In genomic region chr11:86627776-86628455, GRCh38 we compare ENCODE assay signal across 20 cellular contexts. TPM values are rescaled to one million over a fixed set of nuclear protein-coding genes. Genes with fewer than 3 reads are reported as not detected.
DNase-seq lines count a peak whose midpoint lies in the region; ATAC-seq and TF ChIP-seq lines count a peak whose summit lies in the region.
"Had no signal": no experiment of that assay in that cellular context is flagged by ENCODE, and none has a peak within 500 bp of the region (broad histone marks: within the 10 kb centered on the region; RNA-seq: fewer than 3 reads in every experiment).

No MANE protein-coding gene starts in this region.

- no peak overlapping the region for H3T11ph ChIP-seq in H9 (ENCODE audit: low read length)

- peaks cover 4 to 8% of the 10 kb centered on the region in 2 experiments; a peak in 3 of 4 replicates for H3K4me1 Mint-ChIP-seq in H9
- H3K4me1 Mint-ChIP-seq: stimulated activated naive B cell treated with anti-CD40 and anti-IgM and Interleukin-4, amounts not matched to agents 10 μg/mL and 1 μg/mL and 100 μg/mL, for 72 hours had no signal

- no peak overlapping the region for H3K4me3 Mint-ChIP-seq in H9
- H3K4me3 Mint-ChIP-seq: HFFc6; natural killer cell treated with Interleukin-12 subunit alpha and Interleukin-12 subunit beta and Interleukin-15 and Interleukin-18, amount 100 ng/mL, for 72 hours; stimulated activated naive B cell treated with anti-CD40 and anti-IgM and Interleukin-4, amounts not matched to agents 10 μg/mL and 1 μg/mL and 100 μg/mL, for 72 hours had no signal

- peak overlapping the region; percentile 36 for H4K91ac ChIP-seq in H9 (ENCODE audit: insufficient read length, low read depth, low read length)

- H3K18ac ChIP-seq in H9 (ENCODE audit: insufficient read length, low read depth, low read length) = no peak overlapping the region

- H3K79me2 ChIP-seq in H9 (ENCODE audit: insufficient read depth, low read length) = no peaks in the 10 kb centered on the region
- H3K79me2 ChIP-seq: hepatocyte had no signal

- no peak for TF ChIP-seq POLR2A in esophagus squamous epithelium (IDR thresholded peaks at IDR 0.05)
- no peak for TF ChIP-seq POLR2A in suprapubic skin (IDR thresholded peaks at IDR 0.05)

- H3K36me3 ChIP-seq in esophagus squamous epithelium (no peaks in the 10 kb centered on the region), muscle layer of duodenum (ENCODE audit: control insufficient read depth in 1 of 2, insufficient read depth in 2 of 2, low read length in 2 of 2) (no peaks in the 10 kb centered on the region), suprapubic skin (no peaks in the 10 kb centered on the region)
- H3K36me3 ChIP-seq: BLaER1 treated with 17β-estradiol and CSF1 and Interleukin-3, amounts not matched to agents 10 nM and 100 nM had no signal

- H3K9me3 ChIP-seq in H9 (ENCODE audit: control insufficient read depth, low read depth, low read length) (no peaks in the 10 kb centered on the region), esophagus squamous epithelium (no peaks in the 10 kb centered on the region), muscle layer of duodenum (ENCODE audit: control insufficient read depth in 1 of 2, low read length in 2 of 2) (no peaks in the 10 kb centered on the region), suprapubic skin (no peaks in the 10 kb centered on the region)
- H3K9me3 ChIP-seq: BLaER1 treated with 17β-estradiol and CSF1 and Interleukin-3, amounts not matched to agents 10 nM and 100 nM had no signal

- no peaks in the 10 kb centered on the region for H3K27me3 ChIP-seq in H9 (ENCODE audit: insufficient read depth, low read length)
- no peaks in the 10 kb centered on the region for H3K27me3 ChIP-seq in esophagus squamous epithelium
- H3K27me3 ChIP-seq in muscle layer of duodenum (ENCODE audit: low read depth, low read length) = no peaks in the 10 kb centered on the region
- H3K27me3 ChIP-seq in suprapubic skin = no peaks in the 10 kb centered on the region
- H3K27me3 ChIP-seq: BLaER1 treated with 17β-estradiol and CSF1 and Interleukin-3, amounts not matched to agents 10 nM and 100 nM; hepatocyte had no signal

- TF ChIP-seq CTCF in H9 (conservative IDR thresholded peaks at IDR 0.05) (no peak), esophagus squamous epithelium (IDR thresholded peaks at IDR 0.05) (no peak), suprapubic skin (IDR thresholded peaks at IDR 0.05) (no peak)

- H3K4me1 ChIP-seq in H9 (ENCODE audit: insufficient read depth, low read length) = no peaks in the 10 kb centered on the region; the same call in 1 of the 2 replicates
- peaks cover 0 to 34% (median 0%) of the 10 kb centered on the region in 3 donors for H3K4me1 ChIP-seq in esophagus squamous epithelium
- H3K4me1 ChIP-seq in muscle layer of duodenum (ENCODE audit: control insufficient read depth in 1 of 2, insufficient read depth in 2 of 2, low read length in 2 of 2) = peaks cover 10 to 44% of the 10 kb centered on the region in 2 donors
- peaks cover 31% of the 10 kb centered on the region for H3K4me1 ChIP-seq in suprapubic skin

- no peak overlapping the region for H3K4me2 ChIP-seq in H9 (ENCODE audit: insufficient read depth, insufficient read length, low read length)
- H3K4me2 ChIP-seq: BLaER1 treated with 17β-estradiol and CSF1 and Interleukin-3, amounts not matched to agents 10 nM and 100 nM; hepatocyte; KMS-11 had no signal

- no peak overlapping the region for H3K23ac ChIP-seq in H9 (ENCODE audit: insufficient read length, low read depth, low read length)

- H3K4me3 ChIP-seq in esophagus squamous epithelium (no peak overlapping the region), muscle layer of duodenum (ENCODE audit: low read depth in 1 of 2, low read length in 2 of 2) (no peak overlapping the region), suprapubic skin (no peak overlapping the region)
- H3K4me3 ChIP-seq: BLaER1 treated with 17β-estradiol and CSF1 and Interleukin-3, amounts not matched to agents 10 nM and 100 nM; hepatocyte had no signal

- intact Hi-C loops in esophagus squamous epithelium (cut with DNase I) = no loop called here

- H2BK20ac ChIP-seq in H9 (ENCODE audit: low read depth, low read length, poor library complexity, severe bottlenecking) = no peak overlapping the region

- no peak overlapping the region for H3K14ac ChIP-seq in H9 (ENCODE audit: insufficient read depth, low read length)

- no peak overlapping the region for H4K5ac ChIP-seq in H9 (ENCODE audit: insufficient read length, low read depth, low read length)

- H2AFZ ChIP-seq in H9 (ENCODE audit: low read length) = no peak overlapping the region
- H2AFZ ChIP-seq: hepatocyte had no signal

- H4K8ac ChIP-seq in H9 (replicated peaks; ENCODE audit: insufficient read length, low read depth, low read length) = no peak overlapping the region

- H3K27me3 Mint-ChIP-seq in H9 (ENCODE audit: low read depth) = no peaks in the 10 kb centered on the region; the same call in 1 of the 2 replicates
- H3K27me3 Mint-ChIP-seq: stimulated activated naive B cell treated with anti-CD40 and anti-IgM and Interleukin-4, amounts not matched to agents 10 μg/mL and 1 μg/mL and 100 μg/mL, for 72 hours had no signal

- no peaks in the 10 kb centered on the region for H3K36me3 Mint-ChIP-seq in H9 (ENCODE audit: insufficient read depth in 1 of 3, low read depth in 3 of 3)
- H3K36me3 Mint-ChIP-seq: natural killer cell treated with Interleukin-12 subunit alpha and Interleukin-12 subunit beta and Interleukin-15 and Interleukin-18, amount 100 ng/mL, for 72 hours; stimulated activated naive B cell treated with anti-CD40 and anti-IgM and Interleukin-4, amounts not matched to agents 10 μg/mL and 1 μg/mL and 100 μg/mL, for 72 hours had no signal

- no peak for DNase-seq in H9
- DNase-seq in esophagus squamous epithelium (lab: John Stamatoyannopoulos, UW) = no peak
- no peak for DNase-seq in suprapubic skin (ENCODE audit: low spot score in 2 of 2)
- no peak for DNase-seq in effector CD4-positive, alpha-beta T cell
- no peak for DNase-seq in SIG-M5 (lab: John Stamatoyannopoulos, UW)
- no peak for DNase-seq in A172 (ENCODE audit: low spot score)
- DNase-seq: activated CD4-positive, CD25-positive, alpha-beta regulatory T cell; activated naive CD4-positive, alpha-beta T cell treated with anti-CD3 and anti-CD28 coated beads, Interleukin-2, amount 50 U/mL, for 16 hours; HFFc6; NCI-H1436; NCI-H510A; stimulated activated naive B cell treated with anti-CD40 and anti-IgM and Interleukin-4, amounts not matched to agents 10 μg/mL and 1 μg/mL and 100 μg/mL, for 72 hours; T-helper 1 cell had no signal

- no peak overlapping the region for H2AK5ac ChIP-seq in H9 (ENCODE audit: insufficient read length, low read length)

- no peak for TF ChIP-seq EP300 in suprapubic skin (IDR thresholded peaks at IDR 0.05)

- H3K27ac Mint-ChIP-seq in H9 = no peak overlapping the region
- H3K27ac Mint-ChIP-seq: HFFc6; natural killer cell treated with Interleukin-12 subunit alpha and Interleukin-12 subunit beta and Interleukin-15 and Interleukin-18, amount 100 ng/mL, for 72 hours; stimulated activated naive B cell treated with anti-CD40 and anti-IgM and Interleukin-4, amounts not matched to agents 10 μg/mL and 1 μg/mL and 100 μg/mL, for 72 hours had no signal

- H3K9ac ChIP-seq in H9 (ENCODE audit: extremely low read depth, insufficient read length, low read length) = no peak overlapping the region
- H3K9ac ChIP-seq: BLaER1 treated with 17β-estradiol and CSF1 and Interleukin-3, amounts not matched to agents 10 nM and 100 nM; KMS-11 had no signal

- no peaks in the 10 kb centered on the region for H3K23me2 ChIP-seq in H9 (ENCODE audit: insufficient read length, low read depth, low read length, poor library complexity, severe bottlenecking)

- H2BK15ac ChIP-seq in H9 (ENCODE audit: low read depth, low read length) = no peak overlapping the region

- H3K56ac ChIP-seq in H9 (ENCODE audit: insufficient read length, low read depth, low read length) = no peak overlapping the region

- H4K20me1 ChIP-seq in H9 (ENCODE audit: control insufficient read depth, insufficient read depth, insufficient read length) = no peaks in the 10 kb centered on the region
- H4K20me1 ChIP-seq: BLaER1 treated with 17β-estradiol and CSF1 and Interleukin-3, amounts not matched to agents 10 nM and 100 nM had no signal

- H2BK120ac ChIP-seq in H9 (ENCODE audit: low read depth, low read length, poor library complexity, severe bottlenecking) = no peak overlapping the region

- H2BK12ac ChIP-seq in H9 (ENCODE audit: insufficient read length, low read depth, low read length) = no peak overlapping the region

- no CpG with 5 or more reads among the region's 7 CpGs for WGBS in H9 (ENCODE audit: extremely low coverage, insufficient read length, low lambda C conversion rate)
- 71 to 72% methylated on average over 7 of the region's 7 CpGs for WGBS in esophagus squamous epithelium, 2 donors
- WGBS in suprapubic skin = 42% methylated on average over 7 of the region's 7 CpGs

- no peaks in the 10 kb centered on the region for H3K79me1 ChIP-seq in H9 (ENCODE audit: insufficient read depth, low read depth, low read length, poor library complexity, severe bottlenecking)

- no peak overlapping the region for H3K27ac ChIP-seq in H9 (ENCODE audit: insufficient read length, low read depth, low read length)
- peak overlapping the region; percentile 22 to 66 (median 49) for H3K27ac ChIP-seq in esophagus squamous epithelium
- H3K27ac ChIP-seq in muscle layer of duodenum (ENCODE audit: low read length) = peak overlapping the region; percentile 24
- peak overlapping the region; percentile 52 for H3K27ac ChIP-seq in suprapubic skin
- H3K27ac ChIP-seq: BLaER1 treated with 17β-estradiol and CSF1 and Interleukin-3, amounts not matched to agents 10 nM and 100 nM; hepatocyte; KMS-11 had no signal

- H3K9me3 Mint-ChIP-seq in H9 = no peaks in the 10 kb centered on the region
- H3K9me3 Mint-ChIP-seq: HFFc6; natural killer cell treated with Interleukin-12 subunit alpha and Interleukin-12 subunit beta and Interleukin-15 and Interleukin-18, amount 100 ng/mL, for 72 hours; stimulated activated naive B cell treated with anti-CD40 and anti-IgM and Interleukin-4, amounts not matched to agents 10 μg/mL and 1 μg/mL and 100 μg/mL, for 72 hours had no signal

- no peak overlapping the region for H2BK5ac ChIP-seq in H9 (ENCODE audit: insufficient read length, low read length)

- ATAC-seq in GM18870 (IDR thresholded peaks at IDR 0.05; ENCODE audit: unreplicated experiment) = no peak
- ATAC-seq: left lobe of liver; natural killer cell treated with Interleukin-12 subunit alpha and Interleukin-12 subunit beta and Interleukin-15 and Interleukin-18, amount 100 ng/mL, for 72 hours; stimulated activated naive B cell treated with anti-CD40 and anti-IgM and Interleukin-4, amounts not matched to agents 10 μg/mL and 1 μg/mL and 100 μg/mL, for 72 hours had no signal

- H3K4ac ChIP-seq in H9 (ENCODE audit: low read depth, low read length) = no peak overlapping the region

RNA-seq across cellular contexts. Expression of gene ME3, which starts 44.5 kb away (rescaled TPM):
- 2.2 and 2.8 TPM in 2 replicates for total RNA-seq in H9 (2021)
- total RNA-seq in esophagus squamous epithelium = 10 to 100 TPM in 1 of 4 donors, 1 to 10 TPM in 3; 1.9 to 18.3 (median 5.6) TPM
- 10 to 100 TPM in 2 of 4 donors, 1 to 10 TPM in 2; 3.7 to 17.0 (median 9.4) TPM for total RNA-seq in suprapubic skin
- total RNA-seq in A172 (2014; rRNA removed; shearing (Covaris generic)) = 0.72 and 4.2 TPM in 2 replicates
